20 cellular contexts compared by ENCODE assay signal in the genomic region with DNA sequence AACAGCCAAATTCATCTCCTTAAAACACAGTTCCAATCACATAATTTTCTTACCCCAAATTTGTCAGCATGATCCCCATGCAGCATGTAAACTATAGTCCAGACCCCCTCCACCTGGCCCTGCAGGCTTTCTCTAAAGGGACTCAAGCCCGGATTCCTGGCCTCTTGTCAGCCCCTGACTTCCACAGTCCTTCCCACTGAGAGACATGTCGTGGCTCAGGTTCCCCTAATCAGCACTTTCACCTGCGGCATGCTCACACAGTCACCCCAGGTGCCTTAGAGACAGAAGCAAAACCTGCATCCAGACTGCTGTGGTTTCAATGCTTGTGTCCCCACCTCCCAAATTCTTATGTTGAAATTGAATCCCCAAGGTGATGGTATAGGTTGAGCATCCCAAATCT.
"Had no signal": no experiment of that assay in that cellular context is flagged by ENCODE, and none has a peak within 500 bp of the region (broad histone marks: within the 10 kb centered on the region; RNA-seq: fewer than 3 reads in every experiment).

No MANE protein-coding gene starts in this region.

- ATAC-seq: activated naive CD4-positive, alpha-beta T cell treated with anti-CD3 and anti-CD28 coated beads, Interleukin-2, amount 50 U/mL, for 72 hours; left lung; sciatic nerve had no signal

- H3K9me3 Mint-ChIP-seq: activated T-helper 1 cell treated with anti-CD3 and anti-CD28 coated beads, Interleukin-12 subunit alpha, Interleukin-12 subunit beta, Interleukin-2, Interleukin-4 antibody, amounts not matched to agents 30 ng/mL and 10 ng/mL and 1 ng/mL, durations not matched to agents 14 hours and 24 hours and 36 hours; nephron; type B pancreatic cell had no signal

- H3K4me3 Mint-ChIP-seq: activated T-helper 1 cell treated with anti-CD3 and anti-CD28 coated beads, Interleukin-12 subunit alpha, Interleukin-12 subunit beta, Interleukin-2, Interleukin-4 antibody, amounts not matched to agents 30 ng/mL and 10 ng/mL and 1 ng/mL, durations not matched to agents 14 hours and 24 hours and 36 hours; dendritic cell treated with granulocyte-macrophage colony-stimulating factor and Interleukin-4, amounts not matched to agents 40 ng/mL and 50 ng/mL, for 4 days; T-helper 1 cell treated with Interleukin-12 subunit alpha and Interleukin-12 subunit beta and Interleukin-4 antibody, amounts not matched to agents 30 μg/mL and 1 μg/mL, for 36 hours; type B pancreatic cell had no signal

- H3K27me3 ChIP-seq: adrenal gland, hepatocyte, left lung, stomach had no signal

- H3K4me1 ChIP-seq: adrenal gland, left lung, stomach had no signal

- H3K9me3 ChIP-seq: adrenal gland had no signal

- H3K27ac ChIP-seq: adrenal gland, hepatocyte, left lung, stomach had no signal

- DNase-seq: activated CD4-positive, alpha-beta T cell treated with anti-CD3 and anti-CD28 coated beads, Interleukin-2, amount 50 U/mL, for 4 hours; activated CD4-positive, CD25-positive, alpha-beta regulatory T cell treated with anti-CD3 and anti-CD28 coated beads, Interleukin-2, amount 50 U/mL, for 72 hours; activated gamma-delta T cell treated with Interleukin-2 at 50 U/mL for 16 hours; adrenal gland; cerebellar nuclear complex; effector memory CD4-positive, alpha-beta T cell; kidney; left lung; midbrain; stimulated activated CD4-positive, alpha-beta T cell treated with anti-CD3 and anti-CD28 coated beads, Interleukin-4, amount 100 ng/mL, for 1 hour; stomach had no signal

- H3K4me3 ChIP-seq: adrenal gland, hepatocyte, left lung, smooth muscle cell, stomach had no signal

- H3K79me2 ChIP-seq: hepatocyte had no signal

- H3K4me2 ChIP-seq: hepatocyte, smooth muscle cell had no signal

- H3K27me3 Mint-ChIP-seq: dendritic cell treated with granulocyte-macrophage colony-stimulating factor and Interleukin-4, amounts not matched to agents 40 ng/mL and 50 ng/mL, for 4 days had no signal

- H3K36me3 ChIP-seq: adrenal gland, left lung, stomach had no signal

- H3K36me3 Mint-ChIP-seq: type B pancreatic cell had no signal

- H2AFZ ChIP-seq: hepatocyte had no signal

- H3K27ac Mint-ChIP-seq: activated naive CD4-positive, alpha-beta T cell treated with anti-CD3 and anti-CD28 coated beads, Interleukin-2, amount 50 U/mL, for 72 hours; activated T-helper 1 cell treated with anti-CD3 and anti-CD28 coated beads, Interleukin-12 subunit alpha, Interleukin-12 subunit beta, Interleukin-2, Interleukin-4 antibody, amounts not matched to agents 30 ng/mL and 10 ng/mL and 1 ng/mL, durations not matched to agents 14 hours and 24 hours and 36 hours; dendritic cell treated with granulocyte-macrophage colony-stimulating factor and Interleukin-4, amounts not matched to agents 40 ng/mL and 50 ng/mL, for 4 days; T-helper 1 cell treated with Interleukin-12 subunit alpha and Interleukin-12 subunit beta and Interleukin-4 antibody, amounts not matched to agents 30 μg/mL and 1 μg/mL, for 36 hours; type B pancreatic cell had no signal
